Comparison of ENCODE assay signal across 19 cellular contexts in the genomic region with DNA sequence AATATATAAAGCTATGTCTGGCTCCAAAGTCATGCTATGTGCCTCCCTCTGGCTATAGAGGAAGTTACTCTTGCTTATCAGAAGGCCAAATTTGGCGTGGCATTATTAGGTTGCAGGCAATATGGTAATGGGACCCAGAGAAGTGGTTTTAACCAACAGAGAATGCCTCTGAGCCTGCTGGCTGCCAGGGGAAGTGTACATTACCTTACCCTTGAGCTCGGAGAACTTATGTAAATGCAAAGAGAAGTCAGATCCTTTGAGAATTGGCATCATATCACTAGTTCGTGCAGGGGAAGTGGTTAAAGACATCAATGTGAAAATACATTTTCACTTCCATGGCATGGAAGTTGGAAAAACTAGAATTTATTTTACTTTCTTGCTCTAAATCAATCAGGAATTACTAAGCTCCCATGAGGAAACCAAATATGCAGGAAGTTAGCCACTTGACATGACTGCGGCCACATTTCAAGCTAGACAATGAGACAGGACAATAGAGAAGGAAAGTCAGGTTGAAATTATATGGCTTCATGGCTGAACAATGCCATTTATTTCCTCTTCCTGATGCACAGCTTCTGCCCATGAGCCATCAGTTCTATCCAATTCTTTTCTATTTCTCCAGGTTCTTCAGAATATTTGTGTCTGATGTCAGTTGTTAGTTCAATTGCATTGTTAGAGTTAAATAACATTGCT.
"Had no signal": no experiment of that assay in that cellular context is flagged by ENCODE, and none has a peak within 500 bp of the region (broad histone marks: within the 10 kb centered on the region; RNA-seq: fewer than 3 reads in every experiment).

No MANE protein-coding gene starts in this region.

- H3K36me3 ChIP-seq: left lung, right atrium auricular region, transverse colon had no signal

- H3K79me2 ChIP-seq: hepatocyte had no signal

- H3K4me3 Mint-ChIP-seq: activated naive CD8-positive, alpha-beta T cell treated with anti-CD3 and anti-CD28 coated beads, Interleukin-2, amount 10 ng/mL, durations not matched to agents 7 days and 5 days; dendritic cell treated with granulocyte-macrophage colony-stimulating factor and Interleukin-4, amounts not matched to agents 40 ng/mL and 50 ng/mL, for 4 days; effector memory CD8-positive, alpha-beta T cell; memory B cell; natural killer cell treated with Interleukin-12 subunit alpha and Interleukin-12 subunit beta and Interleukin-15 and Interleukin-18, amount 100 ng/mL, for 72 hours had no signal

- H3K4me1 ChIP-seq: transverse colon had no signal

- H3K4me1 Mint-ChIP-seq: activated naive CD8-positive, alpha-beta T cell treated with anti-CD3 and anti-CD28 coated beads, Interleukin-2, amount 10 ng/mL, durations not matched to agents 7 days and 5 days had no signal

- H3K36me3 Mint-ChIP-seq: activated naive CD8-positive, alpha-beta T cell treated with anti-CD3 and anti-CD28 coated beads, Interleukin-2, amount 10 ng/mL, durations not matched to agents 7 days and 5 days; memory B cell; natural killer cell treated with Interleukin-12 subunit alpha and Interleukin-12 subunit beta and Interleukin-15 and Interleukin-18, amount 100 ng/mL, for 72 hours had no signal

- H3K4me2 ChIP-seq: hepatocyte had no signal

- H3K27ac ChIP-seq: hepatocyte, left lung, right atrium auricular region, transverse colon had no signal

- H3K4me3 ChIP-seq: hepatocyte, left lung, right atrium auricular region, transverse colon had no signal

- H3K27me3 Mint-ChIP-seq: dendritic cell treated with granulocyte-macrophage colony-stimulating factor and Interleukin-4, amounts not matched to agents 40 ng/mL and 50 ng/mL, for 4 days had no signal

- H2AFZ ChIP-seq: hepatocyte had no signal

- H3K9me3 Mint-ChIP-seq: activated naive CD8-positive, alpha-beta T cell treated with anti-CD3 and anti-CD28 coated beads, Interleukin-2, amount 10 ng/mL, durations not matched to agents 7 days and 5 days; dendritic cell treated with granulocyte-macrophage colony-stimulating factor and Interleukin-4, amounts not matched to agents 40 ng/mL and 50 ng/mL, for 4 days; effector memory CD8-positive, alpha-beta T cell; memory B cell; natural killer cell treated with Interleukin-12 subunit alpha and Interleukin-12 subunit beta and Interleukin-15 and Interleukin-18, amount 100 ng/mL, for 72 hours had no signal

- H3K27ac Mint-ChIP-seq: activated naive CD8-positive, alpha-beta T cell treated with anti-CD3 and anti-CD28 coated beads, Interleukin-2, amount 10 ng/mL, durations not matched to agents 7 days and 5 days; dendritic cell treated with granulocyte-macrophage colony-stimulating factor and Interleukin-4, amounts not matched to agents 40 ng/mL and 50 ng/mL, for 4 days; effector memory CD8-positive, alpha-beta T cell; memory B cell; natural killer cell treated with Interleukin-12 subunit alpha and Interleukin-12 subunit beta and Interleukin-15 and Interleukin-18, amount 100 ng/mL, for 72 hours had no signal

- H3K9me3 ChIP-seq: left lung, right atrium auricular region, transverse colon had no signal

- DNase-seq: activated CD4-positive, alpha-beta T cell treated with anti-CD3 and anti-CD28 coated beads, Interleukin-2, amount 50 U/mL, for 4 hours; activated naive CD4-positive, alpha-beta T cell; activated naive CD8-positive, alpha-beta T cell treated with anti-CD3 and anti-CD28 coated beads, Interleukin-2, amount 10 ng/mL, durations not matched to agents 7 days and 5 days; activated T-cell treated with anti-CD3 and anti-CD28 coated beads for 4 hours; cerebellar nuclear complex; effector memory CD8-positive, alpha-beta T cell; islet precursor cell; left lung; nucleus accumbens; stimulated activated CD4-positive, alpha-beta T cell treated with anti-CD3 and anti-CD28 coated beads, Interleukin-15, amount 100 ng/mL, for 24 hours; stimulated activated CD4-positive, alpha-beta T cell treated with anti-CD3 and anti-CD28 coated beads, Interleukin-4, amount 100 ng/mL, for 1 hour; stimulated activated naive CD8-positive, alpha-beta T cell treated with anti-CD3 and anti-CD28 coated beads, Interleukin-15, Interleukin-2, amounts not matched to agents 100 U/mL and 50 U/mL, for 24 hours; T-helper 9 cell; transverse colon had no signal

- H3K27me3 ChIP-seq: hepatocyte, left lung, right atrium auricular region, transverse colon had no signal
